ENCODE assay signal across 3 cellular contexts in genomic region chr16:29327631-29328408, GRCh38.
TF ChIP-seq lines count a peak whose summit lies in the region.

No MANE protein-coding gene starts in this region.

TF ChIP-seq in IMR-90, 13 proteins besides CTCF, POLR2A, EP300 and RAD21:
- TF ChIP-seq MXI1 (IDR thresholded peaks at IDR 0.05; ENCODE audit: borderline replicate concordance, low read depth, low read length) (0 out of 2 replicates have a peak, but pooled peaks have one; percentile 23), FOS (IDR thresholded peaks at IDR 0.05; ENCODE audit: low read depth, low read length) (peak; percentile 49; the same call in 1 of the 2 replicates)

TF ChIP-seq in SK-N-SH, 30 proteins besides CTCF, POLR2A, EP300 and RAD21:
- TF ChIP-seq MAX (IDR thresholded peaks at IDR 0.05; ENCODE audit: low read depth), result 0 out of 2 replicates have a peak, but pooled peaks have one; percentile 19
- TF ChIP-seq FOSL2 (IDR thresholded peaks at IDR 0.05; ENCODE audit: borderline replicate concordance, low read depth), result peak; percentile 46; the same call in 1 of the 2 replicates
- TF ChIP-seq TCF12 (IDR thresholded peaks at IDR 0.05), result peak; percentile 40; the same call in 1 of the 2 replicates

TF ChIP-seq in K562, 482 proteins besides CTCF, POLR2A, EP300 and RAD21:
- 0 out of 2 replicates have a peak, but pooled peaks have one; percentile 14 for TF ChIP-seq FOSL1 (tag; conservative IDR thresholded peaks at IDR 0.05)
